Comparison of ENCODE assay signal across 27 cellular contexts in genomic region chr2:127376265-127376664, GRCh38. TPM values are rescaled to one million over a fixed set of nuclear protein-coding genes. Genes with fewer than 3 reads are reported as not detected.
"Had no signal": no experiment of that assay in that cellular context is flagged by ENCODE, and none has a peak within 500 bp of the region (broad histone marks: within the 10 kb centered on the region; RNA-seq: fewer than 3 reads in every experiment).

No MANE protein-coding gene starts in this region.

- H3K36me3 ChIP-seq: gastrocnemius medialis, lower lobe of right lung had no signal

- ATAC-seq: esophagus mucosa, gastrocnemius medialis, heart right ventricle, left cardiac atrium, left lung, left ventricle myocardium superior, lower lobe of right lung, mucosa of descending colon had no signal

- DNase-seq: dermis blood vessel endothelial cell; dorsolateral prefrontal cortex; effector CD4-positive, alpha-beta T cell; effector memory CD4-positive, alpha-beta T cell; erythroblast; esophagus squamous epithelium; foreskin fibroblast; foreskin melanocyte; gastrocnemius medialis; glutamatergic neuron; head of caudate nucleus; heart right ventricle; hippocampal formation; left cardiac atrium; left lung; left ventricle myocardium superior; lower lobe of right lung; mesenchymal stem cell; mucosa of descending colon had no signal

- H3K4me3 ChIP-seq: coronary artery, dorsolateral prefrontal cortex, esophagus squamous epithelium, gastrocnemius medialis, heart right ventricle, left lung, lower lobe of right lung, mucosa of descending colon had no signal

- H3K27me3 ChIP-seq: dorsolateral prefrontal cortex, esophagus squamous epithelium, gastrocnemius medialis, heart right ventricle, left lung had no signal

- H3K27ac Mint-ChIP-seq: mesothelial cell of epicardium had no signal

- H3K27ac ChIP-seq: coronary artery, epithelial cell of prostate, esophagus squamous epithelium, gastrocnemius medialis, heart right ventricle, left lung, lower lobe of right lung had no signal

- H3K4me3 Mint-ChIP-seq: mesothelial cell of epicardium had no signal

- H3K9me3 ChIP-seq: gastrocnemius medialis had no signal

RNA-seq across cellular contexts. Expression of gene PROC, which starts 42.0 kb away (rescaled TPM):
- total RNA-seq: glomerular endothelial cell, heart right ventricle, left cardiac atrium, left ventricle myocardium superior, lower leg skin, lower lobe of right lung, mesenteric fat pad, myocyte had no signal
- polyA plus RNA-seq: heart right ventricle had no signal
